In the genomic region with DNA sequence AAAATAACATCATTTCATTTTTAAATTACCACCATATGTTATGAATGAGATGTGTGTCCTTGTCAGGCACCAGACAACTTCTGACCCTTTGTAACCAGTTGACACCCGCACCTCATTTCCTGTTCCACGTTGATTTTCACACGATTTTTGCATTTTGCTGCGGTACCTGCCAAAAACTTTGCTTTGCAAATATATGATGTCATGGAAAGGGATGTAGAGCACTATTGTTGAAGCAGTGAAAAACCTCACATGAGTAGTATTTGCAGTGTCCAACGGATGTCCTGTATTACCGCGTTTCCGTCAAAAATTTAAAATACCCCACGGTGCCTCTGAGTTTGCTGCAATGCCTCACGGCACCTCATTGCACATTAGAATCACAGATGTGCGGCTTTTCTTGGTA, we compare ENCODE assay signal across 12 cellular contexts.
A peak's percentile ranks its signal among the peaks of the same experiment; 100 is the strongest.
DNase-seq lines count a peak whose midpoint lies in the region; ATAC-seq lines count a peak whose summit lies in the region.
"Had no signal": no experiment of that assay in that cellular context is flagged by ENCODE, and none has a peak within 500 bp of the region (broad histone marks: within the 10 kb centered on the region; RNA-seq: fewer than 3 reads in every experiment).

No MANE protein-coding gene starts in this region.

- H3K9me3 Mint-ChIP-seq in activated T-helper 17 cell treated with anti-CD3 and anti-CD28 coated beads, Interleukin-2, amount 50 U/mL, for 72 hours = no peaks in the 10 kb centered on the region
- H3K9me3 Mint-ChIP-seq: brain had no signal

- no peaks in the 10 kb centered on the region for H3K4me1 Mint-ChIP-seq in activated T-helper 17 cell treated with anti-CD3 and anti-CD28 coated beads, Interleukin-2, amount 50 U/mL, for 72 hours

- H3K27ac Mint-ChIP-seq in activated T-helper 17 cell treated with anti-CD3 and anti-CD28 coated beads, Interleukin-2, amount 50 U/mL, for 72 hours = no peak overlapping the region
- H3K27ac Mint-ChIP-seq: brain had no signal

- no peaks in the 10 kb centered on the region for H3K27me3 Mint-ChIP-seq in activated T-helper 17 cell treated with anti-CD3 and anti-CD28 coated beads, Interleukin-2, amount 50 U/mL, for 72 hours
- H3K27me3 Mint-ChIP-seq: brain had no signal

- ATAC-seq in GM18861 (IDR thresholded peaks at IDR 0.05; ENCODE audit: unreplicated experiment) (peak; percentile 82), GM21576 (IDR thresholded peaks at IDR 0.05; ENCODE audit: unreplicated experiment) (peak; percentile 87), HG03439 (IDR thresholded peaks at IDR 0.05; ENCODE audit: unreplicated experiment) (peak; percentile 81)
- ATAC-seq in activated T-helper 17 cell treated with anti-CD3 and anti-CD28 coated beads, Interleukin-2, amount 50 U/mL, for 72 hours (replicated peaks) = no peak

- no peak overlapping the region for H3K4me3 Mint-ChIP-seq in activated T-helper 17 cell treated with anti-CD3 and anti-CD28 coated beads, Interleukin-2, amount 50 U/mL, for 72 hours
- H3K4me3 Mint-ChIP-seq: brain had no signal

- H3K36me3 Mint-ChIP-seq in activated T-helper 17 cell treated with anti-CD3 and anti-CD28 coated beads, Interleukin-2, amount 50 U/mL, for 72 hours (ENCODE audit: low read depth) = peaks cover 97% of the 10 kb centered on the region

- DNase-seq in lung microvascular endothelial cell (ENCODE audit: low read depth in 2 of 2) (peak; percentile 93 to 100), DMS153 treated with DMSO at 0.1 percent for 48 hours (lab: John Stamatoyannopoulos, UW; ENCODE audit: unreplicated experiment) (no peak)
- DNase-seq in stimulated activated naive CD4-positive, alpha-beta T cell (lab: John Stamatoyannopoulos, UW) = no peak
- no peak for DNase-seq in activated T-cell treated with anti-CD3 and anti-CD28 coated beads, Interleukin-2, amount 50 U/mL, for 48 hours
- DNase-seq: mammary epithelial cell, NCI-H226, T-helper 1 cell had no signal

Comparison
In these comparisons a context has a peak if more than half of its experiments do, and no peak if none do; other contexts are left out.
1. DNase-seq: peak in lung microvascular endothelial cell (2 of 2); none in stimulated activated naive CD4-positive, alpha-beta T cell (0 of 6), activated T-cell treated with anti-CD3 and anti-CD28 coated beads, Interleukin-2, amount 50 U/mL, for 48 hours (0 of 2) and DMS153 treated with DMSO at 0.1 percent for 48 hours (single experiment).